In the genomic region with DNA sequence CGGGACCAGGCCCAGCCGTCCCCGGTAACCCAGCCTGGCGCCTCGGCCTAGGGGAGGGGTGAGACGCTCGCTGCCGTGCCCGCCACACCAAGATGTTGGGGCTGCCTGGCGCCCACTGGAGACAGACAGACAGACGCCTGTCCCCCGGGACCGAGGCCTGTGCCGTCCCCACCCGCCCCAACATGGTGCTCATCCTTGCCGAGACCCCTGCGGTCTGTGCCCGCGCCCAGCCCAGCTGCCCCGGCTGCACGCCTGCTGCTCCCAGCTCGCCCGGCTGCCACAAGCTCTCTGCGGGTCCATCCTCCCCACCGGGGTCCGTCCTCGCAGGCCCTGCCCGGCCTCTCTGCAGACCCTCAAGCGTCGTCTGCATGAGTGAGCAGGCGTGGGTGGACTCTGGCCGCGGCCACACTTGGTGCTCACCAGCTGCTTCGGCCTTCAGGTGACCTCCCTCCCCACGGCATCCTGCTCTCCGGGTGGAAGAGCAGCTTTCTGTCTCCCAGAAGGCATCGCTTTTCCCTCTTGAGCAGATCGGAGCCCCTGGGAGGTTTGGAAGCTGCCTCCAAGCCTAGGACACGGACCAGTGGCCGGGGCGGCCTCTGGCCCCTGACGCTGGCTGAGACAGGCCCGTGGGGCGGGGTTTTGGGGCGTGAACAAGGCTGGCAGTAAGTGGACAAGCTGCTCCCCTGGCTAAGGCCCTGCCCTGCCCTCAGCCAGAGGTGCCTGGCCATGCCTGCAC, we compare ENCODE assay signal across 26 cellular contexts. TPM values are rescaled to one million over a fixed set of nuclear protein-coding genes. Genes with fewer than 3 reads are reported as not detected.
DNase-seq lines count a peak whose midpoint lies in the region; ATAC-seq and TF ChIP-seq lines count a peak whose summit lies in the region.
"Had no signal": no experiment of that assay in that cellular context is flagged by ENCODE, and none has a peak within 500 bp of the region (broad histone marks: within the 10 kb centered on the region; RNA-seq: fewer than 3 reads in every experiment).

No MANE protein-coding gene starts in this region.

- ATAC-seq in stimulated activated naive B cell treated with anti-CD40 and anti-IgM and Interleukin-4, amounts not matched to agents 10 μg/mL and 1 μg/mL and 100 μg/mL, for 72 hours (replicated peaks): no peak
- ATAC-seq in gastroesophageal sphincter: no peak
- ATAC-seq: PC-3 had no signal

- H3K27me3 Mint-ChIP-seq in MCF 10A (ENCODE audit: insufficient read depth, unreplicated experiment) (no peaks in the 10 kb centered on the region), chondrocyte (ENCODE audit: low read depth) (no peaks in the 10 kb centered on the region)
- no peaks in the 10 kb centered on the region for H3K27me3 Mint-ChIP-seq in stimulated activated naive B cell treated with anti-CD40 and anti-IgM and Interleukin-4, amounts not matched to agents 10 μg/mL and 1 μg/mL and 100 μg/mL, for 72 hours

- no peak for TF ChIP-seq POLR2A in gastroesophageal sphincter (IDR thresholded peaks at IDR 0.05)

- H3K4me3 Mint-ChIP-seq in MCF 10A (ENCODE audit: unreplicated experiment): no peak overlapping the region
- no peak overlapping the region for H3K4me3 Mint-ChIP-seq in chondrocyte (ENCODE audit: unreplicated experiment)
- no peak overlapping the region for H3K4me3 Mint-ChIP-seq in stimulated activated naive B cell treated with anti-CD40 and anti-IgM and Interleukin-4, amounts not matched to agents 10 μg/mL and 1 μg/mL and 100 μg/mL, for 72 hours

- H3K36me3 Mint-ChIP-seq in MCF 10A (ENCODE audit: insufficient read depth, unreplicated experiment) (no peaks in the 10 kb centered on the region), chondrocyte (ENCODE audit: low read depth) (peaks cover 1% of the 10 kb centered on the region)
- peaks cover 10 to 18% of the 10 kb centered on the region in 2 donors for H3K36me3 Mint-ChIP-seq in stimulated activated naive B cell treated with anti-CD40 and anti-IgM and Interleukin-4, amounts not matched to agents 10 μg/mL and 1 μg/mL and 100 μg/mL, for 72 hours

- H3K4me1 ChIP-seq in mammary epithelial cell (ENCODE audit: insufficient read depth, low read length): no peaks in the 10 kb centered on the region
- H3K4me1 ChIP-seq in gastroesophageal sphincter: no peaks in the 10 kb centered on the region

- H3K9ac ChIP-seq in mammary epithelial cell (ENCODE audit: insufficient read depth, low read length): no peak overlapping the region

- H3K4me1 Mint-ChIP-seq in MCF 10A (ENCODE audit: insufficient read depth, unreplicated experiment): no peaks in the 10 kb centered on the region
- no peaks in the 10 kb centered on the region for H3K4me1 Mint-ChIP-seq in chondrocyte (ENCODE audit: low read depth)
- peaks cover 0 to 2% of the 10 kb centered on the region in 2 donors for H3K4me1 Mint-ChIP-seq in stimulated activated naive B cell treated with anti-CD40 and anti-IgM and Interleukin-4, amounts not matched to agents 10 μg/mL and 1 μg/mL and 100 μg/mL, for 72 hours

- no peaks in the 10 kb centered on the region for H4K20me1 ChIP-seq in mammary epithelial cell (ENCODE audit: insufficient read depth, low read length)

- intact Hi-C loops in MCF 10A (cut with micrococcal nuclease) (no loop called here), mammary epithelial cell (cut with micrococcal nuclease) (no loop called here)

- in situ Hi-C loops in mammary epithelial cell (cut with MboI; ENCODE audit: low sequenced_read_pairs in 2 of 2): no loop called here

- TF ChIP-seq CTCF in MCF 10A (IDR thresholded peaks at IDR 0.05; ENCODE audit: unreplicated experiment) (no peak), mammary epithelial cell (conservative IDR thresholded peaks at IDR 0.05 in 1 of 2, IDR thresholded peaks at IDR 0.05 in 1 of 2; ENCODE audit: extremely low read depth in 1 of 2, insufficient read depth in 1 of 2, low read depth in 1 of 2, low read length in 2 of 2) (no peak), chondrocyte (IDR thresholded peaks at IDR 0.05) (no peak), gastroesophageal sphincter (IDR thresholded peaks at IDR 0.05) (no peak)

- WGBS in mammary epithelial cell (ENCODE audit: low coverage, missing lambda C conversion rate): 91% methylated on average over 13 of the region's 45 CpGs
- WGBS in gastroesophageal sphincter (ENCODE audit: low coverage in 1 of 2), 2 donors: 100% methylated on average over 1 of the region's 45 CpGs; no CpG with 5 or more reads in 1 of the 2 donors

- CTCF ChIA-PET in MCF 10A (lab: Yijun Ruan, JAX) (interaction anchor here (0.6 kb wide), 1 partner anchor 1847 kb away, joined by 3 read pairs; no protein-coding TSS in a partner anchor), mammary epithelial cell (lab: Charles Lee; ENCODE audit: low non-redundant PET) (interaction anchor here (0.6 kb wide), 1 partner anchor 95 kb away, joined by 3 read pairs; no protein-coding TSS in a partner anchor)

- H2AFZ ChIP-seq in mammary epithelial cell (ENCODE audit: low read depth, low read length): no peak overlapping the region

- H3K27me3 ChIP-seq in mammary epithelial cell (ENCODE audit: insufficient read depth, low read length): no peaks in the 10 kb centered on the region
- H3K27me3 ChIP-seq in gastroesophageal sphincter: no peaks in the 10 kb centered on the region

- H3K4me3 ChIP-seq in mammary epithelial cell (replicated peaks in 1 of 3; ENCODE audit: insufficient read depth in 1 of 3, low read depth in 2 of 3, low read length in 3 of 3) (no peak overlapping the region), gastroesophageal sphincter (no peak overlapping the region)
- H3K4me3 ChIP-seq: SK-N-MC had no signal

- dilution Hi-C loops in mammary epithelial cell (cut with HindIII; ENCODE audit: low sequenced_read_pairs): no loop called here

- DNase-seq in MCF 10A (ENCODE audit: unreplicated experiment) (no peak), mammary epithelial cell (no peak), chondrocyte (ENCODE audit: low spot score) (peak; percentile 94), left kidney (ENCODE audit: low read depth, low spot score) (peak; percentile 83), iPS-NIHi11 (ENCODE audit: low spot score) (no peak), HuH-7.5 (ENCODE audit: low spot score) (no peak)
- no peak for DNase-seq in stimulated activated naive B cell treated with anti-CD40 and anti-IgM and Interleukin-4, amounts not matched to agents 10 μg/mL and 1 μg/mL and 100 μg/mL, for 72 hours
- DNase-seq: ACHN; Calu3; DMS79 treated with DMSO at 0.1 percent for 48 hours; GF-D8; KG1; MM.1S; NCI-H2029; NCI-H446 treated with DMSO at 0.1 percent for 48 hours; NCI-H526; NCI-H82; NK-92 treated with Interleukin-12 subunit alpha and Interleukin-12 subunit beta, amount 100 ng/mL, for 24 hours; PC-3; RPMI8226; SIG-M5 had no signal

- H3K9me3 ChIP-seq in mammary epithelial cell (replicated peaks; ENCODE audit: insufficient read depth, low read length) (no peaks in the 10 kb centered on the region), gastroesophageal sphincter (no peaks in the 10 kb centered on the region)

- H3K36me3 ChIP-seq in mammary epithelial cell (ENCODE audit: insufficient read depth, low read length): peaks cover 3% of the 10 kb centered on the region
- peaks cover 0 to 62% of the 10 kb centered on the region in 2 donors for H3K36me3 ChIP-seq in gastroesophageal sphincter

- no peaks in the 10 kb centered on the region for H3K79me2 ChIP-seq in mammary epithelial cell (ENCODE audit: insufficient read depth, low read length)

- H3K27ac Mint-ChIP-seq in MCF 10A (ENCODE audit: low read depth, unreplicated experiment) (no peak overlapping the region), chondrocyte (ENCODE audit: unreplicated experiment) (no peak overlapping the region)
- H3K27ac Mint-ChIP-seq in stimulated activated naive B cell treated with anti-CD40 and anti-IgM and Interleukin-4, amounts not matched to agents 10 μg/mL and 1 μg/mL and 100 μg/mL, for 72 hours: peak overlapping the region; percentile 20

- H3K4me2 ChIP-seq in mammary epithelial cell (ENCODE audit: insufficient read depth, low read depth, low read length): no peak overlapping the region

- H3K27ac ChIP-seq in mammary epithelial cell (ENCODE audit: insufficient read depth, low read depth, low read length) (no peak overlapping the region), gastroesophageal sphincter (no peak overlapping the region)
- H3K27ac ChIP-seq: 22Rv1, SK-N-MC had no signal

- H3K9me3 Mint-ChIP-seq in MCF 10A (ENCODE audit: unreplicated experiment): no peaks in the 10 kb centered on the region
- no peaks in the 10 kb centered on the region for H3K9me3 Mint-ChIP-seq in chondrocyte (ENCODE audit: low read depth)
- peaks cover 0 to 3% of the 10 kb centered on the region in 2 donors for H3K9me3 Mint-ChIP-seq in stimulated activated naive B cell treated with anti-CD40 and anti-IgM and Interleukin-4, amounts not matched to agents 10 μg/mL and 1 μg/mL and 100 μg/mL, for 72 hours

- BruUV-seq in MCF 10A (replicated peaks; lab: Mats Ljungman, UMichigan) (TSS peak; percentile 26), mammary epithelial cell (replicated peaks; lab: Mats Ljungman, UMichigan) (no TSS peak)

- POLR2A ChIA-PET in MCF 10A (lab: Yijun Ruan, JAX): no interaction called here

- TF ChIP-seq EP300 in gastroesophageal sphincter (IDR thresholded peaks at IDR 0.05): no peak

RNA-seq across cellular contexts. Expression of a gene that starts 6.7 kb away (rescaled TPM):
- not detected in 2 replicates for total RNA-seq in MCF 10A (2022)
- total RNA-seq in mammary epithelial cell: not detected
- polyA plus RNA-seq in mammary epithelial cell: not detected
- not detected for polyA minus RNA-seq in mammary epithelial cell
- 0.15 to 0.26 TPM in 2 of 3 replicates, not detected in the other for total RNA-seq in chondrocyte
- total RNA-seq in gastroesophageal sphincter: under 1 TPM in 1 of 4 donors, not detected in 3; 0.54 TPM
- total RNA-seq: Calu3, HT1080, PC-3 had no signal
- polyA plus RNA-seq: BJ had no signal

RNA-seq across cellular contexts. Expression of a gene that starts 24.8 kb away (rescaled TPM):
- total RNA-seq in MCF 10A (2022): 70.1 and 70.9 TPM in 2 replicates
- total RNA-seq in mammary epithelial cell: 10 to 100 TPM; 21.8 to 50.7 TPM
- polyA plus RNA-seq in mammary epithelial cell: 13.5 TPM
- polyA minus RNA-seq in mammary epithelial cell: 3.9 TPM
- 48.9 to 67.0 TPM (median 51.4 TPM) in 3 replicates for total RNA-seq in chondrocyte
- 10 to 100 TPM; 18.5 to 32.7 (median 30.9) TPM for total RNA-seq in gastroesophageal sphincter

RNA-seq across cellular contexts. Expression of a gene that starts 24.9 kb away (rescaled TPM):
- 135 and 152 TPM in 2 replicates for total RNA-seq in MCF 10A (2022)
- total RNA-seq in mammary epithelial cell: 10 to 100 TPM; 67.7 to 91.6 TPM
- polyA plus RNA-seq in mammary epithelial cell: 442 TPM
- 35.3 TPM for polyA minus RNA-seq in mammary epithelial cell
- 73.9 to 88.1 TPM (median 76.2 TPM) in 3 replicates for total RNA-seq in chondrocyte
- total RNA-seq in gastroesophageal sphincter: 10 to 100 TPM; 52.3 to 86.1 (median 77.7) TPM

RNA-seq across cellular contexts. Expression of a gene that starts 45.4 kb away (rescaled TPM):
- total RNA-seq in MCF 10A (2022) (not detected in 2 replicates), mammary epithelial cell (not detected), chondrocyte (0.15 to 0.48 TPM in 2 of 3 replicates, not detected in the other), gastroesophageal sphincter (not detected)
- not detected for polyA plus RNA-seq in mammary epithelial cell
- polyA minus RNA-seq in mammary epithelial cell: not detected
- total RNA-seq: Calu3, HT1080, PC-3 had no signal
- polyA plus RNA-seq: BJ had no signal

Comparison
In these comparisons a context has a peak if more than half of its experiments do, and no peak if none do; other contexts are left out.
1. DNase-seq: peak in chondrocyte (single experiment) and left kidney (single experiment); none in MCF 10A (single experiment), mammary epithelial cell (single experiment), stimulated activated naive B cell treated with anti-CD40 and anti-IgM and Interleukin-4, amounts not matched to agents 10 μg/mL and 1 μg/mL and 100 μg/mL, for 72 hours (single experiment), iPS-NIHi11 (single experiment) and HuH-7.5 (single experiment).